ENCODE assay signal across 21 cellular contexts in genomic region chr6:82976179-82976578, GRCh38.
"Had no signal": no experiment of that assay in that cellular context is flagged by ENCODE, and none has a peak within 500 bp of the region (broad histone marks: within the 10 kb centered on the region; RNA-seq: fewer than 3 reads in every experiment).

No MANE protein-coding gene starts in this region.

- H3K27me3 ChIP-seq: heart left ventricle, pancreas, suprapubic skin, thyroid gland had no signal

- H3K27me3 Mint-ChIP-seq: memory B cell; naive thymus-derived CD4-positive, alpha-beta T cell; progenitor cell of endocrine pancreas; type B pancreatic cell had no signal

- H3K9me3 Mint-ChIP-seq: naive thymus-derived CD4-positive, alpha-beta T cell; stimulated activated effector memory CD8-positive, alpha-beta T cell treated with anti-CD3 and anti-CD28 coated beads, Interleukin-12 subunit alpha, Interleukin-12 subunit beta, amount 100 ng/mL, for 72 hours had no signal

- H3K4me3 ChIP-seq: heart left ventricle, left ventricle myocardium inferior, lower lobe of right lung, pancreas, suprapubic skin, thyroid gland had no signal

- ATAC-seq: esophagus mucosa; heart left ventricle; lower lobe of right lung; naive thymus-derived CD4-positive, alpha-beta T cell; pancreas; right cardiac atrium; stimulated activated effector memory CD8-positive, alpha-beta T cell treated with anti-CD3 and anti-CD28 coated beads, Interleukin-12 subunit alpha, Interleukin-12 subunit beta, amount 100 ng/mL, for 72 hours; stimulated activated naive CD8-positive, alpha-beta T cell treated with anti-CD3 and anti-CD28 coated beads, Interleukin-15, Interleukin-2, amounts not matched to agents 100 U/mL and 50 U/mL, for 24 hours had no signal

- H3K27ac ChIP-seq: heart left ventricle, left ventricle myocardium inferior, lower lobe of right lung, pancreas, suprapubic skin, thyroid gland had no signal

- H3K4me1 ChIP-seq: heart left ventricle, left ventricle myocardium inferior, lower lobe of right lung, pancreas, suprapubic skin, thyroid gland had no signal

- H3K36me3 ChIP-seq: heart left ventricle, left ventricle myocardium inferior, lower lobe of right lung, pancreas, suprapubic skin, thyroid gland had no signal

- H3K27ac Mint-ChIP-seq: memory B cell; mesothelial cell of epicardium; progenitor cell of endocrine pancreas; stimulated activated effector memory CD8-positive, alpha-beta T cell treated with anti-CD3 and anti-CD28 coated beads, Interleukin-12 subunit alpha, Interleukin-12 subunit beta, amount 100 ng/mL, for 72 hours; type B pancreatic cell had no signal

- H3K4me1 Mint-ChIP-seq: mesothelial cell of epicardium, neural crest cell had no signal

- H3K4me3 Mint-ChIP-seq: memory B cell; mesothelial cell of epicardium; naive thymus-derived CD4-positive, alpha-beta T cell; neural crest cell; stimulated activated effector memory CD8-positive, alpha-beta T cell treated with anti-CD3 and anti-CD28 coated beads, Interleukin-12 subunit alpha, Interleukin-12 subunit beta, amount 100 ng/mL, for 72 hours; type B pancreatic cell had no signal

- H3K9me3 ChIP-seq: heart left ventricle, left ventricle myocardium inferior, lower lobe of right lung, pancreas, suprapubic skin, thyroid gland had no signal

- DNase-seq: effector memory CD4-positive, alpha-beta T cell; heart left ventricle; hippocampal formation; left ventricle myocardium inferior; lower lobe of right lung; naive thymus-derived CD4-positive, alpha-beta T cell; nucleus accumbens; pancreas; right cardiac atrium; stimulated activated CD4-positive, alpha-beta T cell treated with anti-CD3 and anti-CD28 coated beads, Interleukin-4, amount 100 ng/mL, for 1 hour; stimulated activated CD8-positive, alpha-beta memory T cell treated with anti-CD3 and anti-CD28 coated beads, Interleukin-4, amount 100 ng/mL, for 48 hours; stimulated activated naive CD8-positive, alpha-beta T cell treated with anti-CD3 and anti-CD28 coated beads, Interleukin-15, Interleukin-2, amounts not matched to agents 100 U/mL and 50 U/mL, for 24 hours; thyroid gland had no signal
